In genomic region chr2:86105969-86106945, GRCh38 we compare ENCODE assay signal across 8 cellular contexts. TPM values are rescaled to one million over a fixed set of nuclear protein-coding genes. Genes with fewer than 3 reads are reported as not detected.
A peak's percentile ranks its signal among the peaks of the same experiment; 100 is the strongest.
DNase-seq lines count a peak whose midpoint lies in the region; TF ChIP-seq lines count a peak whose summit lies in the region.

Gene PTCD3, plus strand, starts transcription at chr2:86106235. Its CDS starts 13 bp downstream, at chr2:86106248.

- H3K79me1 ChIP-seq in H9 (ENCODE audit: insufficient read depth, low read depth, low read length, poor library complexity, severe bottlenecking), result peaks cover 5% of the 10 kb centered on the region

- H2AFZ ChIP-seq in H9 (ENCODE audit: low read length) (no peak within 1 kb of the TSS), MM.1S (ENCODE audit: low read length) (peak within 1 kb of the TSS; percentile 75)

- no peaks in the 10 kb centered on the region for H3K9me2 ChIP-seq in MM.1S (replicated peaks; ENCODE audit: insufficient read depth, low read length)

- intact Hi-C loops in stomach (cut with DNase I; ENCODE audit: low total_unique reads), result no loop called here

- H2BK12ac ChIP-seq in H9 (ENCODE audit: insufficient read length, low read depth, low read length), result no peak within 1 kb of the TSS

- no peak within 1 kb of the TSS for H2BK20ac ChIP-seq in H9 (ENCODE audit: low read depth, low read length, poor library complexity, severe bottlenecking)

- no peak within 1 kb of the TSS for H4K91ac ChIP-seq in H9 (ENCODE audit: insufficient read length, low read depth, low read length)

- DNase-seq in H9 (peak; percentile 95), MM.1S (peak; percentile 98), SIG-M5 (lab: John Stamatoyannopoulos, UW) (peak; percentile 93), activated gamma-delta T cell (lab: John Stamatoyannopoulos, UW) (peak; percentile 71), fibroblast of the conjunctiva (ENCODE audit: low read depth) (peak; percentile 90), nephron progenitor cell (peak; percentile 92), stomach (peak; percentile 94)

- no peak within 1 kb of the TSS for H3K23ac ChIP-seq in H9 (ENCODE audit: insufficient read length, low read depth, low read length)

- H3K27me3 Mint-ChIP-seq in H9 (ENCODE audit: low read depth), result no peaks in the 10 kb centered on the region
- H3K27me3 Mint-ChIP-seq in nephron progenitor cell (ENCODE audit: low read depth, poor library complexity), result peaks cover 2% of the 10 kb centered on the region

- no peak within 1 kb of the TSS for H3T11ph ChIP-seq in H9 (ENCODE audit: low read length)

- no peak within 1 kb of the TSS for H2BK15ac ChIP-seq in H9 (ENCODE audit: low read depth, low read length)

- H3K4me3 Mint-ChIP-seq in H9 (peak within 1 kb of the TSS; percentile 91 to 95), nephron progenitor cell (peak within 1 kb of the TSS; percentile 99)

- H3K79me2 ChIP-seq in H9 (ENCODE audit: insufficient read depth, low read length) (peaks cover 45% of the 10 kb centered on the region; the same call in 1 of the 2 replicates), MM.1S (ENCODE audit: low read length) (peaks cover 98% of the 10 kb centered on the region)

- H3K27ac Mint-ChIP-seq in H9, result peak within 1 kb of the TSS; percentile 99 to 100 (median 100)
- peak within 1 kb of the TSS; percentile 100 for H3K27ac Mint-ChIP-seq in nephron progenitor cell

- no peak for TF ChIP-seq CTCF in H9 (conservative IDR thresholded peaks at IDR 0.05)
- no peak for TF ChIP-seq CTCF in MM.1S (IDR thresholded peaks at IDR 0.05; ENCODE audit: low read length)
- no peak for TF ChIP-seq CTCF in nephron progenitor cell (IDR thresholded peaks at IDR 0.05)
- TF ChIP-seq CTCF in stomach (IDR thresholded peaks at IDR 0.05), result peak in 1 of 7 experiments; percentile 4

- peak within 1 kb of the TSS; percentile 99 for H3K9ac ChIP-seq in ES-I3 (ENCODE audit: low read depth, low read length)
- peak within 1 kb of the TSS; percentile 94 for H3K9ac ChIP-seq in H9 (ENCODE audit: extremely low read depth, insufficient read length, low read length)
- peak within 1 kb of the TSS; percentile 89 for H3K9ac ChIP-seq in MM.1S (ENCODE audit: low read length)

- H3K27ac ChIP-seq in H9 (ENCODE audit: insufficient read length, low read depth, low read length), result peak within 1 kb of the TSS; percentile 6
- H3K27ac ChIP-seq in MM.1S (ENCODE audit: low read length), result peak within 1 kb of the TSS; percentile 76
- H3K27ac ChIP-seq in stomach, result peak within 1 kb of the TSS; percentile 25 to 88 (median 87)

- TF ChIP-seq POLR2A in stomach (IDR thresholded peaks at IDR 0.05), result no peak

- no peak within 1 kb of the TSS for H2AK5ac ChIP-seq in H9 (ENCODE audit: insufficient read length, low read length)

- H3K4me1 Mint-ChIP-seq in H9 (peaks cover 22 to 23% of the 10 kb centered on the region in 2 experiments), nephron progenitor cell (peaks cover 39% of the 10 kb centered on the region)

- WGBS in H9 (ENCODE audit: extremely low coverage, insufficient read length, low lambda C conversion rate), result no CpG with 5 or more reads among the region's 44 CpGs
- 0 to 1% (median 0%) methylated on average over 34 to 44 of the region's 44 CpGs for whole genome bisulfite sequencing in stomach, 5 donors

- H3K4ac ChIP-seq in H9 (ENCODE audit: low read depth, low read length), result no peak within 1 kb of the TSS

- peak within 1 kb of the TSS; percentile 46 for H4K5ac ChIP-seq in H9 (ENCODE audit: insufficient read length, low read depth, low read length)

- no peak for TF ChIP-seq EP300 in stomach (IDR thresholded peaks at IDR 0.05)

- H3K4me3 ChIP-seq in MM.1S (ENCODE audit: low read length) (peak within 1 kb of the TSS; percentile 97), stomach (peak within 1 kb of the TSS; percentile 71 to 91 (median 82))

- H3K9me3 Mint-ChIP-seq in H9 (no peaks in the 10 kb centered on the region), nephron progenitor cell (no peaks in the 10 kb centered on the region)

- H3K23me2 ChIP-seq in H9 (ENCODE audit: insufficient read length, low read depth, low read length, poor library complexity, severe bottlenecking), result peaks cover 6% of the 10 kb centered on the region

- no peak within 1 kb of the TSS for H4K8ac ChIP-seq in H9 (replicated peaks; ENCODE audit: insufficient read length, low read depth, low read length)

- H4K20me1 ChIP-seq in H9 (ENCODE audit: control insufficient read depth, insufficient read depth, insufficient read length) (no peaks in the 10 kb centered on the region), MM.1S (ENCODE audit: insufficient read depth, low read length) (peaks cover 15% of the 10 kb centered on the region)

- peak within 1 kb of the TSS; percentile 86 for H3K14ac ChIP-seq in H9 (ENCODE audit: insufficient read depth, low read length)

- H3K36me3 ChIP-seq in ES-I3 (ENCODE audit: insufficient read depth, low read length), result peaks cover 19% of the 10 kb centered on the region; the same call in 1 of the 2 replicates
- H3K36me3 ChIP-seq in MM.1S (replicated peaks; ENCODE audit: insufficient read depth, low read length), result peaks cover 17% of the 10 kb centered on the region; the same call in 1 of the 2 replicates
- H3K36me3 ChIP-seq in stomach, result peaks cover 7 to 50% (median 46%) of the 10 kb centered on the region in 4 donors

- H3K18ac ChIP-seq in H9 (ENCODE audit: insufficient read length, low read depth, low read length), result peak within 1 kb of the TSS; percentile 46

- H2BK5ac ChIP-seq in H9 (ENCODE audit: insufficient read length, low read length), result no peak within 1 kb of the TSS

- H3K56ac ChIP-seq in H9 (ENCODE audit: insufficient read length, low read depth, low read length), result no peak within 1 kb of the TSS

- H3K9me3 ChIP-seq in ES-I3 (ENCODE audit: control insufficient read depth, insufficient read depth, low read length) (no peaks in the 10 kb centered on the region), H9 (ENCODE audit: control insufficient read depth, low read depth, low read length) (no peaks in the 10 kb centered on the region), MM.1S (replicated peaks; ENCODE audit: insufficient read depth, low read length) (no peaks in the 10 kb centered on the region), stomach (no peaks in the 10 kb centered on the region)

- H3K4me2 ChIP-seq in H9 (ENCODE audit: insufficient read depth, insufficient read length, low read length) (peak within 1 kb of the TSS; percentile 92), MM.1S (ENCODE audit: low read depth, low read length) (peak within 1 kb of the TSS; percentile 80)

- no peak within 1 kb of the TSS for H2BK120ac ChIP-seq in H9 (ENCODE audit: low read depth, low read length, poor library complexity, severe bottlenecking)

- H3K36me3 Mint-ChIP-seq in H9 (ENCODE audit: insufficient read depth in 1 of 3, low read depth in 3 of 3) (peaks cover 25 to 73% (median 67%) of the 10 kb centered on the region in 3 experiments; a peak in 6 of 7 replicates), nephron progenitor cell (ENCODE audit: low read depth) (peaks cover 56% of the 10 kb centered on the region)

- H3K4me1 ChIP-seq in ES-I3 (ENCODE audit: insufficient read depth, low read length) (peaks cover 9% of the 10 kb centered on the region; the same call in 1 of the 2 replicates), H9 (ENCODE audit: insufficient read depth, low read length) (no peaks in the 10 kb centered on the region), MM.1S (ENCODE audit: low read length) (peaks cover 31% of the 10 kb centered on the region), stomach (peaks cover 30 to 61% (median 35%) of the 10 kb centered on the region in 4 donors)

- peaks cover 10% of the 10 kb centered on the region for H3F3A ChIP-seq in MM.1S (ENCODE audit: insufficient read depth, low read length)

- H3K27me3 ChIP-seq in H9 (ENCODE audit: insufficient read depth, low read length), result no peaks in the 10 kb centered on the region; the same call in 1 of the 2 replicates
- no peaks in the 10 kb centered on the region for H3K27me3 ChIP-seq in MM.1S (replicated peaks; ENCODE audit: insufficient read depth, low read length)
- H3K27me3 ChIP-seq in stomach, result no peaks in the 10 kb centered on the region

RNA-seq across cellular contexts. Expression of gene PTCD3, which starts in this region (rescaled TPM):
- total RNA-seq in H9 (2021), result 161 and 180 TPM in 2 replicates
- total RNA-seq in stomach, result 100 to 1,000 TPM in 3 of 5 donors, 10 to 100 TPM in 2; 16.8 to 158 (median 134) TPM
- polyA plus RNA-seq in stomach, result 10 to 100 TPM in 2 of 3 donors, 1 to 10 TPM in 1; 9.1 to 28.3 (median 13.1) TPM

Comparison
In these comparisons a context has a peak if more than half of its experiments do, and no peak if none do; other contexts are left out.
1. Peak in every context shown above with its lines: DNase-seq, H3K4me3 ChIP-seq and H3K27ac ChIP-seq.
2. H3K27ac ChIP-seq: peak in every context shown above with its lines; median percentile 87 in stomach; 76 in MM.1S; 6 in H9.